ENCODE assay signal across 13 cellular contexts in the genomic region with DNA sequence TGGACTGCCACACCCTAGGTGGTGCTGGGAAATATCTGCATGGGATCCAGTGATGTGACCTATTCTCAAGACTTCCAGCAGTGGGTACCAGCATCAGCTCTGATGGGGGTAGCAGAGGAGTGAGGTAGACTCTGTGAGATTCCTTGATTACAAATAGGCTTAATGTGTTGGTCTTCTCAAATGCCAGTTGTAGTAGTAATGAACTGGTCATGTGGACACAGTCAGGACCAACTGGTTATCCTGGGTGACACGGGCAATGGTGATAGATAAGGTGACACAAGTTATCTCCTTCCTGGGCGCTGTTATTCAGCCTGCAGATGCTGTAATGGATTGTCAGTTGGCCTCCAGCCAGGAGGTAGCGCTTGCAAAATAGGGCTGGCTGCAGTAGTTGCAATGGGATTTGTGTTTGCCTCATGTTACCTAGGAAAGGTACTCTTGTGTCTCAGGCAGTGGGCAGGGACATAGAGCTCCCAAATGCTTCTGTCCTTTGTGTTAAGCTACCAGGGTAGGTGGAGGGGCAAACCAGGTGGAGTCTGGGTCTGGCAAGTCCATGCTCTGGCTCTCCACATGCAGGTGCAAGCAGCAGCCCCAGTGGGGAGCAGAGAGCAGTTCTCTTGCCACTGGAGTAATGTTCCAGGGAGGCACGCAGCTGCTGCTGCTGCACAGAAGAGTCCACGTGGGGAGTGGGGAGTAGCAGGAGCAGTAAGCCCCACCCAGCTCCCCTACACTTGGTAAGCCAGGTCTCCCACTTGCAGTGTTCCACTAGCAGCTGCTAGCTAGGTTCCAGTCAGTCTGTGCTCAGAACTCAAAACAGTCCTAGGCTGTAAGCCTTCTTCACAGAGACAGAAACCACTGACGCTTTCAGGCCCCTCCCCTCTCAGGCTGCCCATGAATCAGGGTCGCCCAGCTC.
"Had no signal": no experiment of that assay in that cellular context is flagged by ENCODE, and none has a peak within 500 bp of the region (broad histone marks: within the 10 kb centered on the region; RNA-seq: fewer than 3 reads in every experiment).

No MANE protein-coding gene starts in this region.

- ATAC-seq: activated CD4-positive, alpha-beta T cell treated with anti-CD3 and anti-CD28 coated beads for 36 hours; left lobe of liver; WTC11 had no signal

- DNase-seq: activated CD4-positive, alpha-beta T cell treated with anti-CD3 and anti-CD28 coated beads for 36 hours; activated CD4-positive, alpha-beta T cell treated with anti-CD3 and anti-CD28 coated beads, Interleukin-2, amount 50 U/mL, for 48 hours; activated naive CD8-positive, alpha-beta T cell treated with anti-CD3 and anti-CD28 coated beads for 36 hours; amniotic stem cell; caudate nucleus; endodermal cell; foreskin melanocyte; glutamatergic neuron; hippocampal formation; spleen; stimulated activated naive CD4-positive, alpha-beta T cell treated with Interleukin-2 at 50 U/mL for 16 hours had no signal
